In genomic region chr14:93092606-93093556, GRCh38 we compare ENCODE assay signal across 19 cellular contexts. TPM values are rescaled to one million over a fixed set of nuclear protein-coding genes. Genes with fewer than 3 reads are reported as not detected.
DNase-seq lines count a peak whose midpoint lies in the region; ATAC-seq and TF ChIP-seq lines count a peak whose summit lies in the region.
"Had no signal": no experiment of that assay in that cellular context is flagged by ENCODE, and none has a peak within 500 bp of the region (broad histone marks: within the 10 kb centered on the region; RNA-seq: fewer than 3 reads in every experiment).

No MANE protein-coding gene starts in this region.

- H3K9me3 Mint-ChIP-seq in activated naive CD8-positive, alpha-beta T cell treated with anti-CD3 and anti-CD28 coated beads, Interleukin-2, amount 10 ng/mL, durations not matched to agents 7 days and 5 days, result no peaks in the 10 kb centered on the region
- H3K9me3 Mint-ChIP-seq in activated naive CD8-positive, alpha-beta T cell treated with anti-CD3 and anti-CD28 coated beads for 36 hours, result no peaks in the 10 kb centered on the region
- no peaks in the 10 kb centered on the region for H3K9me3 Mint-ChIP-seq in endodermal cell
- H3K9me3 Mint-ChIP-seq: activated CD4-positive, alpha-beta memory T cell treated with anti-CD3 and anti-CD28 coated beads for 36 hours had no signal

- peak overlapping the region; percentile 22 for H3K27ac Mint-ChIP-seq in activated naive CD8-positive, alpha-beta T cell treated with anti-CD3 and anti-CD28 coated beads, Interleukin-2, amount 10 ng/mL, durations not matched to agents 7 days and 5 days
- no peak overlapping the region for H3K27ac Mint-ChIP-seq in activated naive CD8-positive, alpha-beta T cell treated with anti-CD3 and anti-CD28 coated beads for 36 hours
- peak overlapping the region; percentile 55 for H3K27ac Mint-ChIP-seq in endodermal cell
- H3K27ac Mint-ChIP-seq: activated CD4-positive, alpha-beta memory T cell treated with anti-CD3 and anti-CD28 coated beads for 36 hours had no signal

- TF ChIP-seq POLR2A in uterus (IDR thresholded peaks at IDR 0.05), result no peak

- H3K4me3 ChIP-seq in endodermal cell (ENCODE audit: low read length) (no peak overlapping the region), muscle layer of colon (ENCODE audit: low read depth in 1 of 2, low read length in 2 of 2) (no peak overlapping the region), uterus (no peak overlapping the region)
- H3K4me3 ChIP-seq: A549, adrenal gland, upper lobe of left lung had no signal

- no peak for DNase-seq in activated naive CD8-positive, alpha-beta T cell treated with anti-CD3 and anti-CD28 coated beads, Interleukin-2, amount 10 ng/mL, durations not matched to agents 7 days and 5 days
- no peak for DNase-seq in activated naive CD8-positive, alpha-beta T cell treated with anti-CD3 and anti-CD28 coated beads for 36 hours
- DNase-seq in endodermal cell (no peak), uterus (no peak), NCI-H1048 (lab: John Stamatoyannopoulos, UW) (no peak), NCI-H1092 (lab: John Stamatoyannopoulos, UW) (no peak), NCI-H748 treated with DMSO at 0.1 percent for 48 hours (lab: John Stamatoyannopoulos, UW) (no peak)
- DNase-seq: activated CD4-positive, alpha-beta memory T cell treated with anti-CD3 and anti-CD28 coated beads for 36 hours; adrenal gland; C1 segment of cervical spinal cord; DMS53; IMR-90; NCI-H2081; NCI-H526 treated with DMSO at 0.1 percent for 48 hours; stimulated activated CD4-positive, alpha-beta T cell treated with anti-CD3 and anti-CD28 coated beads, Interleukin-4, amount 100 ng/mL, for 24 hours; upper lobe of left lung had no signal

- POLR2A ChIA-PET in activated naive CD8-positive, alpha-beta T cell treated with anti-CD3 and anti-CD28 coated beads, Interleukin-2, amount 10 ng/mL, durations not matched to agents 7 days and 5 days (lab: Charles Lee), result interaction anchor here (0.6 kb wide), 1 partner anchor 11 kb away, joined by 3 read pairs; no protein-coding TSS in a partner anchor

- H3K27me3 ChIP-seq in endodermal cell (ENCODE audit: control insufficient read depth, insufficient read depth, low read length, poor library complexity, severe bottlenecking) (no peaks in the 10 kb centered on the region), muscle layer of colon (ENCODE audit: control insufficient read depth in 1 of 2, insufficient read depth in 2 of 2, low read length in 2 of 2) (no peaks in the 10 kb centered on the region), uterus (no peaks in the 10 kb centered on the region)
- H3K27me3 ChIP-seq: adrenal gland, upper lobe of left lung had no signal

- ATAC-seq in activated naive CD8-positive, alpha-beta T cell treated with anti-CD3 and anti-CD28 coated beads, Interleukin-2, amount 10 ng/mL, durations not matched to agents 7 days and 5 days (ENCODE audit: low read depth), result no peak
- ATAC-seq: A549, SK-N-SH treated with all-trans-retinoic acid at 6 μM for 48 hours had no signal

- intact Hi-C loops in uterus (cut with DNase I; ENCODE audit: low total_unique reads), result no loop called here

- H3K27ac ChIP-seq in endodermal cell (ENCODE audit: low read depth, low read length) (no peak overlapping the region), muscle layer of colon (ENCODE audit: low read depth, low read length) (peak overlapping the region; percentile 54), uterus (peak overlapping the region; percentile 49 to 65)

- H3K4me3 Mint-ChIP-seq in activated naive CD8-positive, alpha-beta T cell treated with anti-CD3 and anti-CD28 coated beads, Interleukin-2, amount 10 ng/mL, durations not matched to agents 7 days and 5 days, result no peak overlapping the region
- H3K4me3 Mint-ChIP-seq in activated naive CD8-positive, alpha-beta T cell treated with anti-CD3 and anti-CD28 coated beads for 36 hours, result no peak overlapping the region
- H3K4me3 Mint-ChIP-seq in endodermal cell, result no peak overlapping the region
- H3K4me3 Mint-ChIP-seq: activated CD4-positive, alpha-beta memory T cell treated with anti-CD3 and anti-CD28 coated beads for 36 hours had no signal

- WGBS in endodermal cell (ENCODE audit: insufficient coverage in 1 of 2, insufficient read length in 1 of 2), 2 experiments, result 91 to 95% methylated on average over 17 to 24 of the region's 24 CpGs

- TF ChIP-seq CTCF in endodermal cell (conservative IDR thresholded peaks at IDR 0.05) (no peak), uterus (IDR thresholded peaks at IDR 0.05) (no peak)

- H3K9me3 ChIP-seq in endodermal cell (ENCODE audit: control insufficient read depth, low read length) (no peaks in the 10 kb centered on the region), muscle layer of colon (ENCODE audit: low read length) (no peaks in the 10 kb centered on the region), uterus (no peaks in the 10 kb centered on the region)
- H3K9me3 ChIP-seq: A549, adrenal gland, upper lobe of left lung had no signal

- H3K27me3 Mint-ChIP-seq in activated naive CD8-positive, alpha-beta T cell treated with anti-CD3 and anti-CD28 coated beads, Interleukin-2, amount 10 ng/mL, durations not matched to agents 7 days and 5 days, result no peaks in the 10 kb centered on the region
- no peaks in the 10 kb centered on the region for H3K27me3 Mint-ChIP-seq in activated naive CD8-positive, alpha-beta T cell treated with anti-CD3 and anti-CD28 coated beads for 36 hours
- no peaks in the 10 kb centered on the region for H3K27me3 Mint-ChIP-seq in endodermal cell (ENCODE audit: insufficient read depth)
- H3K27me3 Mint-ChIP-seq: activated CD4-positive, alpha-beta memory T cell treated with anti-CD3 and anti-CD28 coated beads for 36 hours had no signal

- H3K36me3 ChIP-seq in endodermal cell (ENCODE audit: control insufficient read depth, insufficient read depth, low read length) (no peaks in the 10 kb centered on the region), muscle layer of colon (ENCODE audit: insufficient read depth, low read length) (no peaks in the 10 kb centered on the region), uterus (no peaks in the 10 kb centered on the region)
- H3K36me3 ChIP-seq: adrenal gland, upper lobe of left lung had no signal

- H3K4me1 Mint-ChIP-seq in activated naive CD8-positive, alpha-beta T cell treated with anti-CD3 and anti-CD28 coated beads, Interleukin-2, amount 10 ng/mL, durations not matched to agents 7 days and 5 days, result peaks cover 30% of the 10 kb centered on the region
- peaks cover 24% of the 10 kb centered on the region for H3K4me1 Mint-ChIP-seq in activated naive CD8-positive, alpha-beta T cell treated with anti-CD3 and anti-CD28 coated beads for 36 hours
- H3K4me1 Mint-ChIP-seq in endodermal cell, result peaks cover 4% of the 10 kb centered on the region

- H3K4me1 ChIP-seq in endodermal cell (ENCODE audit: control insufficient read depth, insufficient read depth, low read length) (no peaks in the 10 kb centered on the region), muscle layer of colon (ENCODE audit: insufficient read depth, low read length) (peaks cover 61% of the 10 kb centered on the region), uterus (peaks cover 0 to 25% of the 10 kb centered on the region in 2 donors)
- H3K4me1 ChIP-seq: A549 had no signal

- H3K9ac ChIP-seq in endodermal cell (ENCODE audit: extremely low read depth, low read length, poor library complexity, severe bottlenecking) (no peak overlapping the region), muscle layer of colon (ENCODE audit: low read length) (no peak overlapping the region)

- H3K36me3 Mint-ChIP-seq in activated naive CD8-positive, alpha-beta T cell treated with anti-CD3 and anti-CD28 coated beads, Interleukin-2, amount 10 ng/mL, durations not matched to agents 7 days and 5 days, result peaks cover 5% of the 10 kb centered on the region
- no peaks in the 10 kb centered on the region for H3K36me3 Mint-ChIP-seq in activated naive CD8-positive, alpha-beta T cell treated with anti-CD3 and anti-CD28 coated beads for 36 hours
- no peaks in the 10 kb centered on the region for H3K36me3 Mint-ChIP-seq in endodermal cell (ENCODE audit: low read depth)
- H3K36me3 Mint-ChIP-seq: activated CD4-positive, alpha-beta memory T cell treated with anti-CD3 and anti-CD28 coated beads for 36 hours had no signal

RNA-seq across cellular contexts. Expression of gene ITPK1, which starts 22.8 kb away (rescaled TPM):
- 10 to 100 TPM; 89.5 to 94.1 TPM for total RNA-seq in activated naive CD8-positive, alpha-beta T cell treated with anti-CD3 and anti-CD28 coated beads, Interleukin-2, amount 10 ng/mL, durations not matched to agents 7 days and 5 days
- total RNA-seq in activated naive CD8-positive, alpha-beta T cell treated with anti-CD3 and anti-CD28 coated beads for 36 hours, result 10 to 100 TPM; 87.0 to 87.4 TPM
- total RNA-seq in endodermal cell (10 to 100 TPM; 59.9 to 66.9 TPM), uterus (10 to 100 TPM; 19.7 to 97.7 (median 26.5) TPM)
- polyA plus RNA-seq in endodermal cell (2013, experiment 1 of 2), result 30.1 TPM
- polyA plus RNA-seq in endodermal cell (2013, experiment 2 of 2), result 32.0 TPM
